In the genomic region with DNA sequence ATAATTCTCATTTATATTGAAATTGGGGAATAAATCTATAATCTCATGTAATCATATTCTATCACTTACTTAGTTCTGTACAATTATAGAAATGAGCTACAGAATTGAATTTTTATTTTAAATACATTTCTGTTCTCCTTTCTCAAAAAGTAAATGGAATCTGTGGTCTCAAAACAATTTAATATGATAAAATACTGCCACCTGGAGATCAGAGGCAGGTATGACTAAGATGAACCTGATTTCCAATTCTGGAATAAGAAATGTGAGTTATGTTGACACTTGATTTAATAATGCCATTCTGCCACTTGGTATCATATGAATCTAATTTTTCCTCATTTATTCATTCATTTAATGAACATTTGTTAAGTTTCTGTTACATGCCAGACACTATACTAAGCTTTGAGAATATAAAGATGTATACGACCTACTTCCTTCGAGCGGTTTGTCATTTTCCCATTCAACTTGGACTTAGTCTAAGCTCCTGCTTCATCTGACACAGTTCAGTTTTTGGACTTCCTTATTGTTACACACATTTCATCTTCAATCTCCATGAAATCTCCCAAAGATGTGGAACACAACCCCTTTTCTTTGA, we compare ENCODE assay signal across 8 cellular contexts. TPM values are rescaled to one million over a fixed set of nuclear protein-coding genes. Genes with fewer than 3 reads are reported as not detected.
DNase-seq lines count a peak whose midpoint lies in the region; ATAC-seq and TF ChIP-seq lines count a peak whose summit lies in the region.

No MANE protein-coding gene starts in this region.

- H3K27me3 ChIP-seq in left ventricle myocardium inferior (ENCODE audit: low read depth) = no peaks in the 10 kb centered on the region

- no peaks in the 10 kb centered on the region for H3K4me1 ChIP-seq in left ventricle myocardium inferior

- no peaks in the 10 kb centered on the region for H3K9me3 ChIP-seq in left ventricle myocardium inferior (replicated peaks)

- ATAC-seq in Right ventricle myocardium inferior (no peak), memory B cell (ENCODE audit: low read depth) (peak; percentile 27), HG03280 (IDR thresholded peaks at IDR 0.05; ENCODE audit: unreplicated experiment) (no peak)

- TF ChIP-seq CTCF in left ventricle myocardium inferior (IDR thresholded peaks at IDR 0.05; ENCODE audit: borderline replicate concordance) (peak; percentile 79), cardiac fibroblast (IDR thresholded peaks at IDR 0.05; ENCODE audit: low read depth, low read length) (peak; percentile 52)

- peaks cover 6% of the 10 kb centered on the region for H3K4me1 Mint-ChIP-seq in memory B cell

- intact Hi-C loops in left ventricle myocardium inferior (cut with micrococcal nuclease) (loop anchor here (5.0 kb wide), 2 partner anchors 69 to 174 kb away; no protein-coding TSS in a partner anchor), Right ventricle myocardium inferior (cut with DNase I) (loop anchor here (5.0 to 10.0 kb wide), 4 partner anchors 341 to 761 kb away; no protein-coding TSS in a partner anchor)

- no peaks in the 10 kb centered on the region for H3K27me3 Mint-ChIP-seq in memory B cell

- H3K36me3 Mint-ChIP-seq in memory B cell = no peaks in the 10 kb centered on the region

- no peak overlapping the region for H3K4me3 Mint-ChIP-seq in memory B cell

- no peaks in the 10 kb centered on the region for H3K36me3 ChIP-seq in left ventricle myocardium inferior

- no peak overlapping the region for H3K4me3 ChIP-seq in left ventricle myocardium inferior
- no peak overlapping the region for H3K4me3 ChIP-seq in cardiac fibroblast (replicated peaks in 1 of 2; ENCODE audit: low read depth in 2 of 2, low read length in 2 of 2)

- no peak overlapping the region for H3K27ac ChIP-seq in left ventricle myocardium inferior (replicated peaks)

- H3K9me3 Mint-ChIP-seq in memory B cell = no peaks in the 10 kb centered on the region

- H3K27ac Mint-ChIP-seq in memory B cell = no peak overlapping the region

- DNase-seq in left ventricle myocardium inferior (no peak), Right ventricle myocardium inferior (ENCODE audit: missing footprints) (no peak), NCI-H2196 (lab: John Stamatoyannopoulos, UW; ENCODE audit: unreplicated experiment) (peak; percentile 62), cardiac fibroblast (ENCODE audit: low read depth in 2 of 2) (peak; percentile 66 to 72), memory B cell (ENCODE audit: low spot score in 2 of 2) (peak in 1 of 2 donors; percentile 19)
- DNase-seq in activated T-cell treated with anti-CD3 and anti-CD28 coated beads, Interleukin-2, amount 50 U/mL, for 48 hours = no peak
- no peak for DNase-seq in stimulated activated CD4-positive, alpha-beta T cell treated with anti-CD3 and anti-CD28 coated beads, Interleukin-4, amount 100 ng/mL, for 4 hours

RNA-seq across cellular contexts. Expression of a gene that starts 7.6 kb away (rescaled TPM):
- total RNA-seq in left ventricle myocardium inferior (9.0 TPM), Right ventricle myocardium inferior (9.2 TPM)

RNA-seq across cellular contexts. Expression of a gene that starts 29.9 kb away (rescaled TPM):
- total RNA-seq in left ventricle myocardium inferior (1.6 TPM), Right ventricle myocardium inferior (1.1 TPM)

Comparison
In these comparisons a context has a peak if more than half of its experiments do, and no peak if none do; other contexts are left out.
1. DNase-seq: peak in NCI-H2196 (single experiment) and cardiac fibroblast (2 of 2); none in left ventricle myocardium inferior (single experiment), Right ventricle myocardium inferior (single experiment), activated T-cell treated with anti-CD3 and anti-CD28 coated beads, Interleukin-2, amount 50 U/mL, for 48 hours (0 of 2) and stimulated activated CD4-positive, alpha-beta T cell treated with anti-CD3 and anti-CD28 coated beads, Interleukin-4, amount 100 ng/mL, for 4 hours (0 of 2).